ENCODE assay signal across 1 cellular context in genomic region chr6:25876203-25876602, GRCh38.
TF ChIP-seq lines count a peak whose summit lies in the region.

No MANE protein-coding gene starts in this region.

TF ChIP-seq in A549, 52 proteins besides CTCF, POLR2A, EP300 and RAD21 (continued from another document):
- TF ChIP-seq MAFK (IDR thresholded peaks at IDR 0.05; ENCODE audit: partially characterized antibody) (no peak), HOXB5 (CRISPR knock-in tag; IDR thresholded peaks at IDR 0.05) (no peak), RFX5 (IDR thresholded peaks at IDR 0.05) (no peak), TP53 (CRISPR knock-in tag; IDR thresholded peaks at IDR 0.05) (no peak), MAX (IDR thresholded peaks at IDR 0.05) (no peak), MAZ (IDR thresholded peaks at IDR 0.05; ENCODE audit: borderline replicate concordance, low read depth, low read length) (no peak), ZC3H11A (IDR thresholded peaks at IDR 0.05) (no peak), ZFP36 (IDR thresholded peaks at IDR 0.05; ENCODE audit: borderline replicate concordance, partially characterized antibody) (no peak), ELK1 (IDR thresholded peaks at IDR 0.05; ENCODE audit: low read depth, low read length) (no peak), CHD4 (IDR thresholded peaks at IDR 0.05; ENCODE audit: borderline replicate concordance) (no peak), KDM1A (IDR thresholded peaks at IDR 0.05; ENCODE audit: low read depth) (no peak), POLR2AphosphoS2 (conservative IDR thresholded peaks at IDR 0.05; ENCODE audit: low read length) (no peak), PBX3 (IDR thresholded peaks at IDR 0.05) (no peak), CEBPB (IDR thresholded peaks at IDR 0.05) (no peak), USF2 (IDR thresholded peaks at IDR 0.05) (no peak), RNF2 (IDR thresholded peaks at IDR 0.05; ENCODE audit: borderline replicate concordance, low read depth) (no peak), HEYL (CRISPR knock-in tag; IDR thresholded peaks at IDR 0.05) (no peak)
